In genomic region chr14:68968051-68968450, GRCh38 we compare ENCODE assay signal across 12 cellular contexts. TPM values are rescaled to one million over a fixed set of nuclear protein-coding genes. Genes with fewer than 3 reads are reported as not detected.
DNase-seq lines count a peak whose midpoint lies in the region; ATAC-seq, FAIRE-seq and TF ChIP-seq lines count a peak whose summit lies in the region.
"Had no signal": no experiment of that assay in that cellular context is flagged by ENCODE, and none has a peak within 500 bp of the region (broad histone marks: within the 10 kb centered on the region; RNA-seq: fewer than 3 reads in every experiment).

No MANE protein-coding gene starts in this region.

- H3K4me3 Mint-ChIP-seq in activated naive CD8-positive, alpha-beta T cell treated with anti-CD3 and anti-CD28 coated beads, Interleukin-2, amount 10 ng/mL, durations not matched to agents 7 days and 5 days = peak overlapping the region; percentile 55

- 91% methylated on average over 8 of the region's 8 CpGs for WGBS in A549 (ENCODE audit: missing lambda C conversion rate)

- DNase-seq in A549 (ENCODE audit: low read depth in 1 of 2, low spot score in 1 of 2) (no peak), T-helper 22 cell (ENCODE audit: low read depth) (peak; percentile 34), cerebellum (ENCODE audit: low spot score) (no peak), left lobe of liver (ENCODE audit: low spot score) (no peak), Kasumi-1 (lab: John Stamatoyannopoulos, UW) (no peak)
- peak; percentile 59 for DNase-seq in activated naive CD8-positive, alpha-beta T cell treated with anti-CD3 and anti-CD28 coated beads, Interleukin-2, amount 10 ng/mL, durations not matched to agents 7 days and 5 days
- DNase-seq: AML-193, colonic mucosa, NCI-H2171 had no signal

- peak overlapping the region; percentile 13; the same call in 1 of the 3 replicates for H3K4me2 ChIP-seq in A549

- TF ChIP-seq RAD21 in A549 (conservative IDR thresholded peaks at IDR 0.05 in 1 of 2, IDR thresholded peaks at IDR 0.05 in 1 of 2) = no peak

- no peak for ATAC-seq in A549
- peak; percentile 87 for ATAC-seq in activated naive CD8-positive, alpha-beta T cell treated with anti-CD3 and anti-CD28 coated beads, Interleukin-2, amount 10 ng/mL, durations not matched to agents 7 days and 5 days (ENCODE audit: low read depth)
- no peak for ATAC-seq in HG03571 (IDR thresholded peaks at IDR 0.05; ENCODE audit: unreplicated experiment)
- no peak for ATAC-seq in left lobe of liver
- ATAC-seq: GM12878 had no signal

- TF ChIP-seq CTCF in A549 (IDR thresholded peaks at IDR 0.05) = no peak

- H3K36me3 ChIP-seq in rectal smooth muscle tissue (ENCODE audit: control insufficient read depth, insufficient read depth, low read length) = peaks cover 2% of the 10 kb centered on the region
- H3K36me3 ChIP-seq: colonic mucosa had no signal

- TF ChIP-seq POLR2A in A549 (IDR thresholded peaks at IDR 0.05; ENCODE audit: low read length) = no peak

- H3K4me1 Mint-ChIP-seq in activated naive CD8-positive, alpha-beta T cell treated with anti-CD3 and anti-CD28 coated beads, Interleukin-2, amount 10 ng/mL, durations not matched to agents 7 days and 5 days = peaks cover 67% of the 10 kb centered on the region

- no peak overlapping the region for H3K4me3 ChIP-seq in A549
- H3K4me3 ChIP-seq in rectal smooth muscle tissue (ENCODE audit: low read length) = no peak overlapping the region
- H3K4me3 ChIP-seq: colonic mucosa, GM12878 had no signal

- H3K27ac ChIP-seq in A549 (peak overlapping the region in 1 of 2 experiments; percentile 18; a peak in 1 of 6 replicates), rectal smooth muscle tissue (ENCODE audit: low read depth, low read length) (peak overlapping the region; percentile 100)
- H3K27ac ChIP-seq: colonic mucosa had no signal

- H3K9me3 Mint-ChIP-seq in activated naive CD8-positive, alpha-beta T cell treated with anti-CD3 and anti-CD28 coated beads, Interleukin-2, amount 10 ng/mL, durations not matched to agents 7 days and 5 days = no peaks in the 10 kb centered on the region

- POLR2A ChIA-PET in A549 (lab: Yijun Ruan, JAX) = no interaction called here
- POLR2A ChIA-PET in activated naive CD8-positive, alpha-beta T cell treated with anti-CD3 and anti-CD28 coated beads, Interleukin-2, amount 10 ng/mL, durations not matched to agents 7 days and 5 days (lab: Charles Lee) = interaction anchor here (1.4 to 2.5 kb wide), 2 partner anchors 10 to 13 kb away, joined by 7 to 14 read pairs; no protein-coding TSS in a partner anchor

- H3K9me3 ChIP-seq in A549 = no peaks in the 10 kb centered on the region
- H3K9me3 ChIP-seq: colonic mucosa had no signal

- no peaks in the 10 kb centered on the region for H3K27me3 ChIP-seq in rectal smooth muscle tissue (ENCODE audit: control insufficient read depth, insufficient read depth, low read length)
- H3K27me3 ChIP-seq: colonic mucosa had no signal

- CTCF ChIA-PET in A549 (lab: Yijun Ruan, JAX) = interaction anchor here (0.6 to 2.9 kb wide), 4 partner anchors 9 to 30 kb away, joined by 3 to 10 read pairs (median 6); no protein-coding TSS in a partner anchor

- no peak overlapping the region for H3K9ac ChIP-seq in rectal smooth muscle tissue (ENCODE audit: low read length)

- FAIRE-seq in A549 (lab: Jason Lieb, UNC) = no peak
- FAIRE-seq: GM12878 had no signal

- peak overlapping the region; percentile 45 for H3K27ac Mint-ChIP-seq in activated naive CD8-positive, alpha-beta T cell treated with anti-CD3 and anti-CD28 coated beads, Interleukin-2, amount 10 ng/mL, durations not matched to agents 7 days and 5 days

- H3K4me1 ChIP-seq in A549 = peaks cover 99% of the 10 kb centered on the region
- H3K4me1 ChIP-seq in rectal smooth muscle tissue (ENCODE audit: control insufficient read depth, insufficient read depth, low read length) = peaks cover 93% of the 10 kb centered on the region

- H3K27me3 Mint-ChIP-seq in activated naive CD8-positive, alpha-beta T cell treated with anti-CD3 and anti-CD28 coated beads, Interleukin-2, amount 10 ng/mL, durations not matched to agents 7 days and 5 days = no peaks in the 10 kb centered on the region

- TF ChIP-seq EP300 in A549 (IDR thresholded peaks at IDR 0.05) = no peak

- H3K36me3 Mint-ChIP-seq in activated naive CD8-positive, alpha-beta T cell treated with anti-CD3 and anti-CD28 coated beads, Interleukin-2, amount 10 ng/mL, durations not matched to agents 7 days and 5 days = peaks cover 13% of the 10 kb centered on the region

TF ChIP-seq in A549, 52 proteins besides CTCF, POLR2A, EP300 and RAD21:
- TF ChIP-seq BCL3 (IDR thresholded peaks at IDR 0.05) = no peak
- TF ChIP-seq MAZ (IDR thresholded peaks at IDR 0.05; ENCODE audit: borderline replicate concordance, low read depth, low read length) = no peak
- no peak for TF ChIP-seq ESRRA (IDR thresholded peaks at IDR 0.05; ENCODE audit: borderline replicate concordance, low read length)
- TF ChIP-seq HEYL (CRISPR knock-in tag; IDR thresholded peaks at IDR 0.05) = no peak
- no peak for TF ChIP-seq RNF2 (IDR thresholded peaks at IDR 0.05; ENCODE audit: borderline replicate concordance, low read depth)
- no peak for TF ChIP-seq ELK1 (IDR thresholded peaks at IDR 0.05; ENCODE audit: low read depth, low read length)
- TF ChIP-seq ZNF302 (CRISPR knock-in tag; IDR thresholded peaks at IDR 0.05) = no peak
- no peak for TF ChIP-seq BHLHE40 (IDR thresholded peaks at IDR 0.05; ENCODE audit: low read depth, low read length)
- TF ChIP-seq SREBF2 (IDR thresholded peaks at IDR 0.05) = no peak
- TF ChIP-seq RARB (CRISPR knock-in tag; IDR thresholded peaks at IDR 0.05) = no peak
- TF ChIP-seq RFX5 (IDR thresholded peaks at IDR 0.05) = no peak
- TF ChIP-seq NPAS2 (CRISPR knock-in tag; IDR thresholded peaks at IDR 0.05; ENCODE audit: borderline replicate concordance) = no peak
- TF ChIP-seq KDM5A (IDR thresholded peaks at IDR 0.05) = no peak
- no peak for TF ChIP-seq MAFK (IDR thresholded peaks at IDR 0.05; ENCODE audit: partially characterized antibody)
- no peak for TF ChIP-seq CHD4 (IDR thresholded peaks at IDR 0.05; ENCODE audit: borderline replicate concordance)
- TF ChIP-seq EHMT2 (IDR thresholded peaks at IDR 0.05; ENCODE audit: low read depth) = no peak
- TF ChIP-seq CBX8 (IDR thresholded peaks at IDR 0.05) = no peak
- no peak for TF ChIP-seq GATA3 (IDR thresholded peaks at IDR 0.05; ENCODE audit: borderline replicate concordance)

RNA-seq across cellular contexts. Expression of gene ACTN1, which starts 11.1 kb away (rescaled TPM):
- 207 and 208 TPM in 2 replicates for polyA plus RNA-seq in A549 (2011; rRNA removed)
- 265 and 286 TPM in 2 replicates for polyA plus RNA-seq in A549 (2012; cell fraction: cytosol; rRNA removed)
- 559 and 760 TPM in 2 replicates for polyA plus RNA-seq in A549 (2012; cell fraction: nucleus; rRNA removed)
- polyA plus RNA-seq in A549 (2017; fragmentation: RNase III; extraction: RNeasy Plus Mini Kit Qiagen cat#74134 plus additional on column Dnase treatment) = 245 to 269 TPM (median 252 TPM) in 3 replicates
- polyA minus RNA-seq in A549 (2011; rRNA and poly(A)+ RNA removed) = 580 and 586 TPM in 2 replicates
- total RNA-seq in activated naive CD8-positive, alpha-beta T cell treated with anti-CD3 and anti-CD28 coated beads, Interleukin-2, amount 10 ng/mL, durations not matched to agents 7 days and 5 days = 10 to 100 TPM; 63.8 to 71.5 TPM
- total RNA-seq in cerebellum = 23.1 TPM
- total RNA-seq in left lobe of liver = 60.1 TPM

Comparison
In these comparisons a context has a peak if more than half of its experiments do, and no peak if none do; other contexts are left out.
1. DNase-seq: peak in T-helper 22 cell (single experiment) and activated naive CD8-positive, alpha-beta T cell treated with anti-CD3 and anti-CD28 coated beads, Interleukin-2, amount 10 ng/mL, durations not matched to agents 7 days and 5 days (single experiment); none in A549 (0 of 2), cerebellum (single experiment), left lobe of liver (single experiment) and Kasumi-1 (0 of 2).